Comparison of ENCODE assay signal across 21 cellular contexts in genomic region chr13:24145231-24145630, GRCh38. TPM values are rescaled to one million over a fixed set of nuclear protein-coding genes. Genes with fewer than 3 reads are reported as not detected.
DNase-seq lines count a peak whose midpoint lies in the region; ATAC-seq and TF ChIP-seq lines count a peak whose summit lies in the region.
"Had no signal": no experiment of that assay in that cellular context is flagged by ENCODE, and none has a peak within 500 bp of the region (broad histone marks: within the 10 kb centered on the region; RNA-seq: fewer than 3 reads in every experiment).

No MANE protein-coding gene starts in this region.

- DNase-seq in breast epithelium (ENCODE audit: low spot score in 2 of 2) (no peak), MCF 10A (ENCODE audit: unreplicated experiment) (no peak), neural crest cell (ENCODE audit: low read depth, low spot score) (no peak), T-helper 1 cell (no peak), iPS-NIHi7 (ENCODE audit: extremely low spot score) (no peak)
- DNase-seq in activated T-cell treated with anti-CD3 and anti-CD28 coated beads, Interleukin-2, amount 50 U/mL, for 1 hour: no peak
- DNase-seq: ACHN; AML-193; C1 segment of cervical spinal cord; CD8-positive, alpha-beta T cell; Kasumi-1; MG63; NCI-H1417; NCI-H1694 treated with DMSO at 0.1 percent for 48 hours; NCI-H748 treated with DMSO at 0.1 percent for 48 hours; Peyer's patch; SJCRH30 had no signal

- no peaks in the 10 kb centered on the region for H3K36me3 ChIP-seq in breast epithelium
- H3K36me3 ChIP-seq: MG63, Peyer's patch, SJCRH30 had no signal

- TF ChIP-seq CTCF in breast epithelium (IDR thresholded peaks at IDR 0.05) (no peak), MCF 10A (IDR thresholded peaks at IDR 0.05; ENCODE audit: unreplicated experiment) (no peak), brain (conservative IDR thresholded peaks at IDR 0.05) (no peak), neural crest cell (conservative IDR thresholded peaks at IDR 0.05) (no peak)

- H3K27me3 ChIP-seq in breast epithelium: no peaks in the 10 kb centered on the region
- H3K27me3 ChIP-seq: MG63, Peyer's patch, SJCRH30 had no signal

- no peaks in the 10 kb centered on the region for H3K9me3 ChIP-seq in breast epithelium
- H3K9me3 ChIP-seq: MG63, Peyer's patch, SJCRH30 had no signal

- intact Hi-C loops in breast epithelium (cut with DNase I; ENCODE audit: low total_unique reads) (no loop called here), MCF 10A (cut with micrococcal nuclease) (loop anchor here (5.0 kb wide), 1 partner anchor 93 kb away; no protein-coding TSS in a partner anchor)

- H3K27ac Mint-ChIP-seq in MCF 10A (ENCODE audit: low read depth, unreplicated experiment) (no peak overlapping the region), brain (peak overlapping the region in 4 of 5 experiments; percentile 24 to 83 (median 52)), neural crest cell (ENCODE audit: unreplicated experiment) (peak overlapping the region; percentile 79)
- H3K27ac Mint-ChIP-seq: CD8-positive, alpha-beta T cell had no signal

- no TSS peak for BruUV-seq in MCF 10A (replicated peaks; lab: Mats Ljungman, UMichigan)

- H3K9me3 Mint-ChIP-seq in MCF 10A (ENCODE audit: unreplicated experiment) (no peaks in the 10 kb centered on the region), brain (peaks cover 0 to 2% (median 0%) of the 10 kb centered on the region in 5 experiments), neural crest cell (peaks cover 3% of the 10 kb centered on the region)
- H3K9me3 Mint-ChIP-seq: CD8-positive, alpha-beta T cell had no signal

- no peak for ATAC-seq in HG03025 (IDR thresholded peaks at IDR 0.05; ENCODE audit: low FRiP score, unreplicated experiment)
- ATAC-seq: CD8-positive, alpha-beta T cell; GM12878 had no signal

- POLR2A ChIA-PET in MCF 10A (lab: Yijun Ruan, JAX): no interaction called here

- no peak overlapping the region for H3K4me3 Mint-ChIP-seq in MCF 10A (ENCODE audit: unreplicated experiment)
- no peak overlapping the region for H3K4me3 Mint-ChIP-seq in brain
- no peak overlapping the region for H3K4me3 Mint-ChIP-seq in neural crest cell
- H3K4me3 Mint-ChIP-seq: CD8-positive, alpha-beta T cell had no signal

- H3K4me1 Mint-ChIP-seq in MCF 10A (ENCODE audit: insufficient read depth, unreplicated experiment): peaks cover 15% of the 10 kb centered on the region
- H3K4me1 Mint-ChIP-seq in brain: peaks cover 64% of the 10 kb centered on the region
- H3K4me1 Mint-ChIP-seq in neural crest cell: peaks cover 70% of the 10 kb centered on the region

- peak overlapping the region; percentile 9 to 35 for H3K27ac ChIP-seq in breast epithelium
- H3K27ac ChIP-seq: 22Rv1, SJCRH30 had no signal

- no peaks in the 10 kb centered on the region for H3K27me3 Mint-ChIP-seq in MCF 10A (ENCODE audit: insufficient read depth, unreplicated experiment)
- H3K27me3 Mint-ChIP-seq in brain: no peaks in the 10 kb centered on the region
- no peaks in the 10 kb centered on the region for H3K27me3 Mint-ChIP-seq in neural crest cell (ENCODE audit: low read depth)

- no peaks in the 10 kb centered on the region for H3K4me1 ChIP-seq in breast epithelium

- CTCF ChIA-PET in MCF 10A (lab: Yijun Ruan, JAX): no interaction called here

- no peak for TF ChIP-seq POLR2A in breast epithelium (IDR thresholded peaks at IDR 0.05)

- H3K36me3 Mint-ChIP-seq in MCF 10A (ENCODE audit: insufficient read depth, unreplicated experiment): no peaks in the 10 kb centered on the region
- no peaks in the 10 kb centered on the region for H3K36me3 Mint-ChIP-seq in brain
- H3K36me3 Mint-ChIP-seq in neural crest cell (ENCODE audit: low read depth): no peaks in the 10 kb centered on the region
- H3K36me3 Mint-ChIP-seq: CD8-positive, alpha-beta T cell had no signal

- no peak overlapping the region for H3K4me3 ChIP-seq in breast epithelium
- H3K4me3 ChIP-seq: GM12878, MG63, Peyer's patch, SJCRH30 had no signal

RNA-seq across cellular contexts. Expression of gene SPATA13, which starts 15.3 kb away (rescaled TPM):
- total RNA-seq in breast epithelium (10 to 100 TPM in 2 of 3 donors, 1 to 10 TPM in 1; 6.6 to 84.7 (median 58.7) TPM), MCF 10A (2022) (2.2 TPM in 2 replicates), neural crest cell (42.3 and 45.8 TPM in 2 replicates)
- 7.7 TPM for polyA plus RNA-seq in brain (ENCODE audit: insufficient read depth, low read depth, low replicate concordance)
